24 cellular contexts compared by ENCODE assay signal in the genomic region with DNA sequence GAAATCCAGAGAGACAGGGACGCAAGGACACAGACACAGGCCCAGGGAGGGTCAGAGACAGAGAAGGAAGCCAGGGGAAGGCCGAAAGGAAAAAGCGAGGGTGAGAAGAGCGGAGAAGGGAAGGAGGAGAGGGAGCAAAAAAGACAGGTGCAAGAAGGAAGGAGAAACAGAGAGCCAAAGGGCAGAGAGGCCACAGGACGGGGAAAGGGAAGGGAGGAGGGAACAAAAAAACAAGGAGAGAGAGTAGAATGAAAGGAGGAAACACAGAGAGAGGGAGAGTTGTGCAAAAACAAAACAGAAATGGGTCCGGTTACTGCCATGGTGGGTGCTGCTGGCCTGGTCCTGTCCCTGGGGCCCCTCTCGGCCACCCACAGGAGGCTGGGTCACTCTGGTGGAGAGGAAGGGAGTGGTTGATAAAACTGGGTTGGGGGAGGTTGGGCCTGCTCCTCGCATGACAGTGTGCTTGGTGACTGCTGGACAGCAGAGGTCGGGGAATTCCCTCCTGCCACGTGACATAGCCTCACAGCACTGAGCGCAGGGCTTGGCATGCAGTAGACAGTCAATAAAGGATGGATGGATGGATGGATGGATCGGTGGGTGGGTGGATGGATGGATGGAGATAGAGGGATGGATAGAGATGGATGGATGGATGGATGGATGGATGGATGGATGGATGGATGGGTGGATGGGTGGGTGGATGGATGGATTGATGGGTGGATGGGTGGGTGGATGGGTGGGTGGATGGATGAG.
DNase-seq lines count a peak whose midpoint lies in the region; ATAC-seq and TF ChIP-seq lines count a peak whose summit lies in the region.
"Had no signal": no experiment of that assay in that cellular context is flagged by ENCODE, and none has a peak within 500 bp of the region (broad histone marks: within the 10 kb centered on the region; RNA-seq: fewer than 3 reads in every experiment).

No MANE protein-coding gene starts in this region.

- peaks cover 22% of the 10 kb centered on the region for H3K4me1 Mint-ChIP-seq in GM23338

- TF ChIP-seq CTCF in GM23338 (conservative IDR thresholded peaks at IDR 0.05; ENCODE audit: low read depth in 2 of 2): no peak

- no peak overlapping the region for H3K9ac ChIP-seq in adipocyte (ENCODE audit: low read length)
- H3K9ac ChIP-seq: BLaER1 treated with 17β-estradiol and CSF1 and Interleukin-3, amounts not matched to agents 10 nM and 100 nM had no signal

- H3K27ac ChIP-seq in GM23338 (ENCODE audit: low read depth): no peak overlapping the region
- H3K27ac ChIP-seq: ascending aorta; BLaER1 treated with 17β-estradiol and CSF1 and Interleukin-3, amounts not matched to agents 10 nM and 100 nM; skin epidermis; vagina had no signal

- DNase-seq in CMK (ENCODE audit: low read depth) (peak; percentile 49), GM23338 (ENCODE audit: low spot score) (no peak), adipocyte (ENCODE audit: low read depth) (peak; percentile 24), lung microvascular endothelial cell (ENCODE audit: low read depth in 2 of 2) (peak; percentile 12 to 57), epidermal melanocyte (ENCODE audit: insufficient read length, low spot score) (no peak), HT-29 (ENCODE audit: low spot score) (no peak), NCI-H345 (lab: John Stamatoyannopoulos, UW) (no peak), NCI-H2171 treated with DMSO at 0.1 percent for 48 hours (lab: John Stamatoyannopoulos, UW) (no peak)
- DNase-seq: activated naive CD4-positive, alpha-beta T cell treated with anti-CD3 and anti-CD28 coated beads, Interleukin-2, amount 50 U/mL, for 16 hours; activated T-cell treated with anti-CD3 and anti-CD28 coated beads, Interleukin-2, amount 50 U/mL, for 48 hours; cerebellar nuclear complex; dorsolateral prefrontal cortex; glutamatergic neuron; left colon; MG63; NCI-H1417 treated with DMSO at 0.1 percent for 48 hours; NCI-H2107; stimulated activated CD4-positive, alpha-beta T cell treated with anti-CD3 and anti-CD28 coated beads, Interleukin-1b, Interleukin-23, amount 100 ng/mL, for 48 hours; substantia nigra had no signal

- no peak for ATAC-seq in GM23338
- ATAC-seq: left colon, Panc1 had no signal

- no peaks in the 10 kb centered on the region for H3K79me2 ChIP-seq in GM23338 (replicated peaks; ENCODE audit: insufficient read depth)

- H4K20me1 ChIP-seq in GM23338 (replicated peaks; ENCODE audit: insufficient read depth): no peaks in the 10 kb centered on the region

- H3K4me3 ChIP-seq in GM23338 (no peak overlapping the region), adipocyte (ENCODE audit: low read length) (no peak overlapping the region)
- H3K4me3 ChIP-seq: ascending aorta; BLaER1 treated with 17β-estradiol and CSF1 and Interleukin-3, amounts not matched to agents 10 nM and 100 nM; dorsolateral prefrontal cortex; MG63; skin epidermis; vagina had no signal

- no peak overlapping the region for H3K4me3 Mint-ChIP-seq in GM23338

- H3K27me3 ChIP-seq in GM23338 (ENCODE audit: insufficient read depth) (no peaks in the 10 kb centered on the region), adipocyte (replicated peaks; ENCODE audit: control insufficient read depth, insufficient read depth, low read length) (peaks cover 43% of the 10 kb centered on the region)
- H3K27me3 ChIP-seq: ascending aorta; BLaER1 treated with 17β-estradiol and CSF1 and Interleukin-3, amounts not matched to agents 10 nM and 100 nM; dorsolateral prefrontal cortex; MG63; vagina had no signal

- no peaks in the 10 kb centered on the region for H3K9me2 ChIP-seq in GM23338 (ENCODE audit: insufficient read depth)

- no peaks in the 10 kb centered on the region for H3K36me3 ChIP-seq in GM23338 (ENCODE audit: insufficient read depth)
- no peaks in the 10 kb centered on the region for H3K36me3 ChIP-seq in adipocyte (ENCODE audit: control insufficient read depth, insufficient read depth, low read length, severe bottlenecking)
- H3K36me3 ChIP-seq: ascending aorta; BLaER1 treated with 17β-estradiol and CSF1 and Interleukin-3, amounts not matched to agents 10 nM and 100 nM; MG63; vagina had no signal

- H3F3A ChIP-seq in GM23338 (replicated peaks; ENCODE audit: low read depth): no peaks in the 10 kb centered on the region

- no peaks in the 10 kb centered on the region; the same call in 1 of the 2 replicates for H3K4me1 ChIP-seq in GM23338 (ENCODE audit: insufficient read depth)
- no peaks in the 10 kb centered on the region for H3K4me1 ChIP-seq in adipocyte (ENCODE audit: control insufficient read depth, insufficient read depth, low read length)
- H3K4me1 ChIP-seq: ascending aorta, vagina had no signal

- peaks cover 19% of the 10 kb centered on the region for H3K27me3 Mint-ChIP-seq in GM23338 (ENCODE audit: insufficient read depth, low read depth, poor library complexity)

- no peak overlapping the region for H3K4me2 ChIP-seq in GM23338
- H3K4me2 ChIP-seq: BLaER1 treated with 17β-estradiol and CSF1 and Interleukin-3, amounts not matched to agents 10 nM and 100 nM had no signal

- H3K9me3 ChIP-seq in adipocyte (ENCODE audit: control insufficient read depth, low read length): no peaks in the 10 kb centered on the region
- H3K9me3 ChIP-seq: ascending aorta; BLaER1 treated with 17β-estradiol and CSF1 and Interleukin-3, amounts not matched to agents 10 nM and 100 nM; MG63; vagina had no signal

- H3K27ac Mint-ChIP-seq in GM23338: 0 out of 2 replicates have a peak overlapping the region, but pooled peaks have one; percentile 5

- H3K9me3 Mint-ChIP-seq in GM23338: no peaks in the 10 kb centered on the region

- H2AFZ ChIP-seq in GM23338: no peak overlapping the region

- no peaks in the 10 kb centered on the region; the same call in 2 of the 3 replicates for H3K36me3 Mint-ChIP-seq in GM23338 (ENCODE audit: low read depth)

TF ChIP-seq in GM23338, 12 proteins besides CTCF, POLR2A, EP300 and RAD21:
- no peak for TF ChIP-seq POLR2AphosphoS5 (IDR thresholded peaks at IDR 0.05; ENCODE audit: low read depth)
- TF ChIP-seq ETS1 (IDR thresholded peaks at IDR 0.05): no peak
- no peak for TF ChIP-seq NANOG (IDR thresholded peaks at IDR 0.05; ENCODE audit: borderline replicate concordance)
- TF ChIP-seq EZH2 (IDR thresholded peaks at IDR 0.05; ENCODE audit: low read depth, unreplicated experiment): no peak
- no peak for TF ChIP-seq STAT1 (IDR thresholded peaks at IDR 0.05; ENCODE audit: unreplicated experiment)
- no peak for TF ChIP-seq ZNF331 (CRISPR knock-in tag; IDR thresholded peaks at IDR 0.05; ENCODE audit: low read depth)
- TF ChIP-seq CREB1 (CRISPR knock-in tag; IDR thresholded peaks at IDR 0.05; ENCODE audit: low read depth): no peak

Comparison
In these comparisons a context has a peak if more than half of its experiments do, and no peak if none do; other contexts are left out.
1. DNase-seq: peak in CMK (single experiment), adipocyte (single experiment) and lung microvascular endothelial cell (2 of 2); none in GM23338 (single experiment), epidermal melanocyte (single experiment), HT-29 (single experiment), NCI-H345 (single experiment) and NCI-H2171 treated with DMSO at 0.1 percent for 48 hours (single experiment).